In genomic region chr11:31995525-31996123, GRCh38 we compare ENCODE assay signal across 8 cellular contexts.
DNase-seq lines count a peak whose midpoint lies in the region; ATAC-seq and TF ChIP-seq lines count a peak whose summit lies in the region.

No MANE protein-coding gene starts in this region.

- ATAC-seq in GM18868 (IDR thresholded peaks at IDR 0.05; ENCODE audit: unreplicated experiment) (peak; percentile 90), HG03060 (IDR thresholded peaks at IDR 0.05; ENCODE audit: low read depth, unreplicated experiment) (peak; percentile 48)

- peak; percentile 5 for DNase-seq in AG04449 (ENCODE audit: low read depth, low spot score)
- DNase-seq in activated CD4-positive, alpha-beta memory T cell treated with anti-CD3 and anti-CD28 coated beads, Interleukin-2, amount 10 ng/mL, durations not matched to agents 7 days and 5 days: peak; percentile 26
- peak; percentile 52 for DNase-seq in retina
- DNase-seq in NCI-H226: no peak
- no peak for DNase-seq in NCI-H2081 (lab: John Stamatoyannopoulos, UW)
- no peak for DNase-seq in AG20443 (ENCODE audit: low spot score)

- CTCF ChIA-PET in AG04449 (lab: Yijun Ruan, JAX): interaction anchor here (0.7 to 1.2 kb wide), 2 partner anchors 8 to 11 kb away, joined by 3 read pairs; no protein-coding TSS in a partner anchor
- CTCF ChIA-PET in activated CD4-positive, alpha-beta memory T cell treated with anti-CD3 and anti-CD28 coated beads, Interleukin-2, amount 10 ng/mL, durations not matched to agents 7 days and 5 days (lab: Charles Lee): interaction anchor here (0.8 to 1.5 kb wide), 2 partner anchors 12 to 38 kb away, joined by 3 to 4 read pairs; no protein-coding TSS in a partner anchor

- no peaks in the 10 kb centered on the region for H3K27me3 Mint-ChIP-seq in activated CD4-positive, alpha-beta memory T cell treated with anti-CD3 and anti-CD28 coated beads, Interleukin-2, amount 10 ng/mL, durations not matched to agents 7 days and 5 days

- H3K4me3 Mint-ChIP-seq in activated CD4-positive, alpha-beta memory T cell treated with anti-CD3 and anti-CD28 coated beads, Interleukin-2, amount 10 ng/mL, durations not matched to agents 7 days and 5 days: peak overlapping the region; percentile 55

- H3K36me3 Mint-ChIP-seq in activated CD4-positive, alpha-beta memory T cell treated with anti-CD3 and anti-CD28 coated beads, Interleukin-2, amount 10 ng/mL, durations not matched to agents 7 days and 5 days (ENCODE audit: low read depth): no peaks in the 10 kb centered on the region

- peaks cover 18% of the 10 kb centered on the region for H3K4me1 Mint-ChIP-seq in activated CD4-positive, alpha-beta memory T cell treated with anti-CD3 and anti-CD28 coated beads, Interleukin-2, amount 10 ng/mL, durations not matched to agents 7 days and 5 days

- POLR2A ChIA-PET in AG04449 (lab: Yijun Ruan, JAX): no interaction called here
- POLR2A ChIA-PET in activated CD4-positive, alpha-beta memory T cell treated with anti-CD3 and anti-CD28 coated beads, Interleukin-2, amount 10 ng/mL, durations not matched to agents 7 days and 5 days (lab: Charles Lee): no interaction called here

- no peaks in the 10 kb centered on the region for H3K9me3 Mint-ChIP-seq in activated CD4-positive, alpha-beta memory T cell treated with anti-CD3 and anti-CD28 coated beads, Interleukin-2, amount 10 ng/mL, durations not matched to agents 7 days and 5 days

- H3K4me3 ChIP-seq in AG04449 (ENCODE audit: low read depth, low read length): peak overlapping the region; percentile 42

- no peak for TF ChIP-seq CTCF in AG04449 (IDR thresholded peaks at IDR 0.05; ENCODE audit: insufficient read depth, low read length, missing control alignments)

- H3K27ac Mint-ChIP-seq in activated CD4-positive, alpha-beta memory T cell treated with anti-CD3 and anti-CD28 coated beads, Interleukin-2, amount 10 ng/mL, durations not matched to agents 7 days and 5 days: peak overlapping the region; percentile 27

Comparison
In these comparisons a context has a peak if more than half of its experiments do, and no peak if none do; other contexts are left out.
1. DNase-seq: peak in AG04449 (single experiment), activated CD4-positive, alpha-beta memory T cell treated with anti-CD3 and anti-CD28 coated beads, Interleukin-2, amount 10 ng/mL, durations not matched to agents 7 days and 5 days (single experiment) and retina (single experiment); none in NCI-H226 (single experiment), NCI-H2081 (0 of 2) and AG20443 (single experiment).